In the genomic region with DNA sequence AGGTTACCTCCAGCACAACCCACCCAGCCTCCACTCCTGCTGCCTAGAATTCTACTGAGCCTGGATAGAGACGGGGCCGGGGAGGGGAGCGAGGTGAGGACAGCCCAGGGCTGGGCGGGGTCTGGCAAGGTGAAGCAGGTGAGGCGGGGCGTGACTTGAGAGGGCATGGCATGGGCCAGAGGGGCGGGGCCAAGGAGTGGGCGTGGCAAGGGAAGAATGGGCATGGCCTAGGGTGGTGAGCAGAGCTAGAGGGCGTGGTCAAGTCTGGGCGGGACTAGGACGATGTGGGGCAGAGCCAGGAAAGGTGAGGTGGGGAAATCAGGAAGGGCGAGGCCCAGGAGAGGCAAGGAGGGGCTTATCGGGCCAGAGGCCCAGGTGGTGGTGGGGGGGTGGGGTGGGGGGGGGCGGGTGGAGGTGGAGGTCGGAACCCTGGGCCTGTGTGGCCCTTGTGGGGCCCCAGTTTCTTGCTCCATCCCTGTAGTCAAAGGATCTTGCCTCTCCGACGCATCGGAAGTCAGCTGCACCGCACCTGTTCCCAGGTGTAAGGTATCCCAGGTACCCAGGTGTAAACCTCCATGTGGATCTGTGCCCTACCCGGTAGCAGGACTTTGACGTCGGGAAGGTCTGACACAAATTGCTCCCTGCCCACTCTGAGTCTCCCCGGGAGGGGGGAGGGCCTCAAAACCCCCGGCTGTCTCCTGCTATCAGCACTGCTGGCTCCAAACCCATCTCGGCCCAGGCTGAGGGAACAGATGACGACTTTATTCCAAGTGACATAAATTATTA, we compare ENCODE assay signal across 10 cellular contexts. TPM values are rescaled to one million over a fixed set of nuclear protein-coding genes. Genes with fewer than 3 reads are reported as not detected.
DNase-seq lines count a peak whose midpoint lies in the region; ATAC-seq, FAIRE-seq and TF ChIP-seq lines count a peak whose summit lies in the region.
"Had no signal": no experiment of that assay in that cellular context is flagged by ENCODE, and none has a peak within 500 bp of the region (broad histone marks: within the 10 kb centered on the region; RNA-seq: fewer than 3 reads in every experiment).

No MANE protein-coding gene starts in this region.

- H4K20me1 ChIP-seq in K562 (replicated peaks; ENCODE audit: control insufficient read depth, insufficient read depth, low read length) = no peaks in the 10 kb centered on the region

- H3K9me3 ChIP-seq in K562 (replicated peaks; ENCODE audit: control insufficient read depth, insufficient read depth, low read depth, low read length) = no peaks in the 10 kb centered on the region

- in situ Hi-C loops in K562 (cut with MboI) = no loop called here

- no peak overlapping the region for H3K27ac ChIP-seq in K562 (ENCODE audit: extremely low read depth, low read depth, low read length)

- H3K4me1 ChIP-seq in K562 (replicated peaks in 1 of 2; ENCODE audit: control insufficient read depth in 2 of 2, insufficient read depth in 2 of 2, low read length in 2 of 2) = peaks cover 0 to 8% of the 10 kb centered on the region in 2 experiments; a peak in 3 of 5 replicates

- ATAC-seq in K562 = peak; percentile 100
- peak; percentile 23 for ATAC-seq in naive B cell (ENCODE audit: low read depth in 2 of 2)

- no peaks in the 10 kb centered on the region for H3K79me2 ChIP-seq in K562 (ENCODE audit: control insufficient read depth, insufficient read depth, low read length)

- TF ChIP-seq EP300 in K562 (IDR thresholded peaks at IDR 0.05; ENCODE audit: low read length) = no peak

- intact Hi-C loops in K562 (cut with micrococcal nuclease) = no loop called here

- BruUV-seq in K562 (replicated peaks; lab: Mats Ljungman, UMichigan) = no TSS peak

- POLR2A ChIA-PET in K562 (lab: Yijun Ruan, JAX) = interaction anchor here (0.6 to 1.2 kb wide), 2 partner anchors 8 to 206 kb away, joined by 3 to 4 read pairs; no protein-coding TSS in a partner anchor

- CTCF ChIA-PET in K562 (lab: Yijun Ruan, JAX; ENCODE audit: low intra/inter-chr PET ratio) = no interaction called here

- H3K36me3 Mint-ChIP-seq in naive B cell = peaks cover 0 to 9% of the 10 kb centered on the region in 2 donors
- H3K36me3 Mint-ChIP-seq in mesothelial cell of epicardium = no peaks in the 10 kb centered on the region

- no peak for TF ChIP-seq RAD21 in K562 (CRISPR knock-in tag; conservative IDR thresholded peaks at IDR 0.05 in 1 of 2, IDR thresholded peaks at IDR 0.05 in 1 of 2)

- no peak overlapping the region for H3K27ac Mint-ChIP-seq in naive B cell
- no peak overlapping the region for H3K27ac Mint-ChIP-seq in mesothelial cell of epicardium
- H3K27ac Mint-ChIP-seq: activated naive CD4-positive, alpha-beta T cell treated with anti-CD3 and anti-CD28 coated beads, Interleukin-2, amount 50 U/mL, for 24 hours had no signal

- H3K4me2 ChIP-seq in K562 (ENCODE audit: insufficient read depth, low read length) = peak overlapping the region; percentile 51

- H3K27me3 Mint-ChIP-seq in naive B cell (peaks cover 18 to 50% (median 41%) of the 10 kb centered on the region in 3 donors), mesothelial cell of epicardium (ENCODE audit: low read depth) (peaks cover 27% of the 10 kb centered on the region)

- H3K4me3 Mint-ChIP-seq in naive B cell (no peak overlapping the region), mesothelial cell of epicardium (no peak overlapping the region)
- H3K4me3 Mint-ChIP-seq: activated naive CD4-positive, alpha-beta T cell treated with anti-CD3 and anti-CD28 coated beads, Interleukin-2, amount 50 U/mL, for 24 hours had no signal

- peaks cover 0 to 8% (median 5%) of the 10 kb centered on the region in 7 donors for H3K9me3 Mint-ChIP-seq in naive B cell
- no peaks in the 10 kb centered on the region for H3K9me3 Mint-ChIP-seq in mesothelial cell of epicardium
- H3K9me3 Mint-ChIP-seq: activated naive CD4-positive, alpha-beta T cell treated with anti-CD3 and anti-CD28 coated beads, Interleukin-2, amount 50 U/mL, for 24 hours had no signal

- FAIRE-seq in K562 (lab: Jason Lieb, UNC) (peak; percentile 83), frontal cortex (lab: Jason Lieb, UNC) (no peak)

- no peak overlapping the region for H2AFZ ChIP-seq in K562 (ENCODE audit: low read depth, low read length)

- no peak for TF ChIP-seq CTCF in K562 (IDR thresholded peaks at IDR 0.05 in 2 of 3, conservative IDR thresholded peaks at IDR 0.05 in 1 of 3; ENCODE audit: insufficient read depth in 2 of 3, low read depth in 1 of 3, low read length in 3 of 3)
- no peak for TF ChIP-seq CTCF in mesothelial cell of epicardium (IDR thresholded peaks at IDR 0.05; ENCODE audit: unreplicated experiment)
- no peak for TF ChIP-seq CTCF in foreskin fibroblast (IDR thresholded peaks at IDR 0.05; ENCODE audit: low read depth, low read length)

- H3K27me3 ChIP-seq in K562 (ENCODE audit: control insufficient read depth in 2 of 2, insufficient read depth in 2 of 2, low read length in 2 of 2) = peaks cover under 1 to 14% of the 10 kb centered on the region in 2 experiments; a peak in 4 of 5 replicates

- TF ChIP-seq POLR2A in K562 (conservative IDR thresholded peaks at IDR 0.05) = no peak

- H3K9ac ChIP-seq in K562 (ENCODE audit: insufficient read depth in 1 of 2, low read depth in 2 of 2, low read length in 2 of 2) = peak overlapping the region in 1 of 2 experiments; percentile 13; a peak in 1 of 4 replicates

- H3K4me1 Mint-ChIP-seq in naive B cell = no peaks in the 10 kb centered on the region
- H3K4me1 Mint-ChIP-seq in mesothelial cell of epicardium = no peaks in the 10 kb centered on the region

- DNase-seq in DMS79 treated with DMSO at 0.1 percent for 48 hours (lab: John Stamatoyannopoulos, UW) = peak; percentile 64
- DNase-seq in NCI-H146 treated with DMSO at 0.1 percent for 48 hours (lab: John Stamatoyannopoulos, UW; ENCODE audit: unreplicated experiment) = peak; percentile 70
- DNase-seq in K562 (ENCODE audit: extremely low read depth in 1 of 4, low spot score in 3 of 4) = peak; percentile 80 to 95 (median 92)
- DNase-seq in naive B cell = no peak
- no peak for DNase-seq in frontal cortex (ENCODE audit: low spot score in 2 of 2)
- DNase-seq in mesothelial cell of epicardium (ENCODE audit: low spot score in 2 of 2, unreplicated experiment in 2 of 2) = no peak
- no peak for DNase-seq in foreskin fibroblast
- no peak for DNase-seq in SKM-1 treated with dmso at 0.1 percent for 144 hours (lab: John Stamatoyannopoulos, UW; ENCODE audit: unreplicated experiment)

- 5% methylated on average over 17 of the region's 26 CpGs for WGBS in K562 (ENCODE audit: insufficient coverage, low coverage, missing lambda C conversion rate)

- H3K9me1 ChIP-seq in K562 (ENCODE audit: control insufficient read depth, insufficient read depth, low read length) = no peaks in the 10 kb centered on the region

- no peaks in the 10 kb centered on the region for H3K36me3 ChIP-seq in K562 (ENCODE audit: control insufficient read depth, insufficient read depth, low read length)

- H3K4me3 ChIP-seq in K562 (no peak overlapping the region), foreskin fibroblast (ENCODE audit: low read depth in 1 of 2, low read length in 2 of 2) (no peak overlapping the region)

TF ChIP-seq in K562, 482 proteins besides CTCF, POLR2A, EP300 and RAD21 (continues in another document):
- TF ChIP-seq ZNF766 (CRISPR knock-in tag; conservative IDR thresholded peaks at IDR 0.05) = no peak

RNA-seq across cellular contexts. Expression of gene UTS2, which starts 32.8 kb away (rescaled TPM):
- total RNA-seq in K562 (2011; cell fraction: chromatin; rRNA removed; ENCODE audit: low replicate concordance) = not detected in 2 replicates
- not detected in 2 replicates for total RNA-seq in K562 (2011; cell fraction: nucleolus; rRNA removed)
- total RNA-seq in K562 (2011; cell fraction: nucleoplasm; rRNA removed) = not detected in 2 replicates
- total RNA-seq in K562 (2014; rRNA removed) = not detected in 2 replicates
- total RNA-seq in K562 (2014; rRNA removed; fragmentation: Illumina TruSeq; extraction: Trizol) = not detected in 2 replicates
- not detected in 2 replicates for total RNA-seq in K562 (2015; rRNA removed; fragmentation: Illumina TruSeq; extraction: Trizol)
- not detected in 2 replicates for total RNA-seq in K562 (2021)
- polyA plus RNA-seq in K562 (2011; rRNA removed) = 0.16 and 0.29 TPM in 2 replicates
- polyA plus RNA-seq in K562 (2011; cell fraction: cytosol; rRNA removed) = not detected in 2 replicates
- not detected in 2 replicates for polyA plus RNA-seq in K562 (2011; cell fraction: nucleus; rRNA removed)
- polyA plus RNA-seq in K562 (2012) = not detected in 2 replicates
- polyA plus RNA-seq in K562 (2014; fragmentation: Illumina TruSeq; extraction: Trizol) = not detected in 2 replicates
- polyA plus RNA-seq in K562 (2014; fragmentation: Nextera tagmentation; extraction: Ambion mirVana) = under 1 TPM in 1 of 2 experiments, not detected in 1; 0.22 TPM
- 0.07 TPM in 1 of 2 replicates, not detected in the other for polyA plus RNA-seq in K562 (2014; rRNA removed)
- not detected in 2 replicates for polyA minus RNA-seq in K562 (2011; rRNA and poly(A)+ RNA removed)
- polyA minus RNA-seq in K562 (2011; cell fraction: cytosol; rRNA and poly(A)+ RNA removed) = not detected in 2 replicates
- polyA minus RNA-seq in K562 (2011; cell fraction: nucleus; rRNA and poly(A)+ RNA removed) = not detected in 2 replicates
- not detected for polyA plus RNA-seq in naive B cell (ENCODE audit: low read depth in 6 of 6)
- not detected for total RNA-seq in frontal cortex
- not detected in 3 replicates for total RNA-seq in mesothelial cell of epicardium
- total RNA-seq: right cardiac atrium had no signal

RNA-seq across cellular contexts. Expression of gene TNFRSF9, which starts 54.9 kb away (rescaled TPM):
- 0.21 and 0.62 TPM in 2 replicates for total RNA-seq in K562 (2011; cell fraction: chromatin; rRNA removed; ENCODE audit: low replicate concordance)
- 0.13 and 0.33 TPM in 2 replicates for total RNA-seq in K562 (2011; cell fraction: nucleolus; rRNA removed)
- 0.22 and 0.23 TPM in 2 replicates for total RNA-seq in K562 (2011; cell fraction: nucleoplasm; rRNA removed)
- total RNA-seq in K562 (2014; rRNA removed) (not detected in 2 replicates), K562 (2014; rRNA removed; fragmentation: Illumina TruSeq; extraction: Trizol) (0.07 and 0.13 TPM in 2 replicates), K562 (2015; rRNA removed; fragmentation: Illumina TruSeq; extraction: Trizol) (0.07 and 0.08 TPM in 2 replicates), K562 (2021) (0.09 and 0.16 TPM in 2 replicates), frontal cortex (not detected), mesothelial cell of epicardium (2.0 to 2.3 TPM (median 2.2 TPM) in 3 replicates)
- polyA plus RNA-seq in K562 (2011; rRNA removed) (0.26 and 0.29 TPM in 2 replicates), K562 (2014; fragmentation: Illumina TruSeq; extraction: Trizol) (0.04 and 0.11 TPM in 2 replicates), K562 (2014; fragmentation: Nextera tagmentation; extraction: Ambion mirVana) (under 1 TPM; 0.08 to 0.15 TPM), K562 (2014; rRNA removed) (0.08 TPM in 2 replicates), naive B cell (ENCODE audit: low read depth in 6 of 6) (under 1 TPM in 2 of 6 donors, not detected in 4; 0.38 to 0.52 TPM)
- polyA plus RNA-seq in K562 (2011; cell fraction: cytosol; rRNA removed) = 0.12 and 0.16 TPM in 2 replicates
- polyA plus RNA-seq in K562 (2011; cell fraction: nucleus; rRNA removed) = 0.10 and 0.31 TPM in 2 replicates
- polyA plus RNA-seq in K562 (2012) = 0.29 and 0.87 TPM in 2 replicates
- 0.53 and 0.63 TPM in 2 replicates for polyA minus RNA-seq in K562 (2011; rRNA and poly(A)+ RNA removed)
- 1.4 TPM in 1 of 2 replicates, not detected in the other for polyA minus RNA-seq in K562 (2011; cell fraction: cytosol; rRNA and poly(A)+ RNA removed)
- 0.13 and 0.33 TPM in 2 replicates for polyA minus RNA-seq in K562 (2011; cell fraction: nucleus; rRNA and poly(A)+ RNA removed)
- total RNA-seq: right cardiac atrium had no signal

Comparison
In these comparisons a context has a peak if more than half of its experiments do, and no peak if none do; other contexts are left out.
1. DNase-seq: peak in DMS79 treated with DMSO at 0.1 percent for 48 hours (single experiment), NCI-H146 treated with DMSO at 0.1 percent for 48 hours (single experiment) and K562 (4 of 4); none in naive B cell (single experiment), frontal cortex (0 of 2), mesothelial cell of epicardium (0 of 2), foreskin fibroblast (0 of 2) and SKM-1 treated with dmso at 0.1 percent for 144 hours (single experiment).